8 cellular contexts compared by ENCODE assay signal in the genomic region with DNA sequence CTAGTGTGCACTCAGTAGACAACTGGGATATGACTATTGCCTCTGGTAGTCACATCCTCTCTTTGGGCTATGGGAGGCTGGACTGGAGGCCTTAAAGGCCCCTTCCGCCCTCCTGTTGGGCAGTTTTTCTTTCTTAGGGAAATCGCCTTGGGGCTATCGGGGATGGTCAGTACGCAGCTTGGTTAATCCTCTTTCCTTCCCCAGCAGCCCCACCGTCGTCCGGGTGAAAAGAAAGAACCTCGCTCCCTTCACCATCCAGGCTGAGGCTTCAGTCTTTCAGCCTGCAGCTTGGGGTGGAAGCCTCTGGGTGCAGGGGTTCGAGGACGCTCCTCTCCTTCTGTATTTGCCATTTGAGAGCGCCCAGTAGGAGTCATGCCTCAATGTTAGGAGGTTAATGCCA. TPM values are rescaled to one million over a fixed set of nuclear protein-coding genes. Genes with fewer than 3 reads are reported as not detected.
DNase-seq lines count a peak whose midpoint lies in the region; ATAC-seq and TF ChIP-seq lines count a peak whose summit lies in the region.

No MANE protein-coding gene starts in this region.

- ATAC-seq in HCT116 = no peak
- ATAC-seq in right cardiac atrium = no peak

- H3K27ac Mint-ChIP-seq in activated CD4-positive, alpha-beta memory T cell treated with anti-CD3 and anti-CD28 coated beads for 36 hours = peak overlapping the region; percentile 97

- RAD21 ChIA-PET in HCT116 (lab: Charles Lee; ENCODE audit: low non-redundant PET in 1 of 2, low total read pairs in 2 of 2, uncharacterized antibody in 2 of 2, unreplicated experiment in 2 of 2) = no interaction called here

- no peak for TF ChIP-seq POLR2A in HCT116 (IDR thresholded peaks at IDR 0.05; ENCODE audit: borderline replicate concordance, extremely low read depth, insufficient read depth, insufficient read length)

- H3K4me3 Mint-ChIP-seq in activated CD4-positive, alpha-beta memory T cell treated with anti-CD3 and anti-CD28 coated beads for 36 hours = peak overlapping the region; percentile 88

- H3K4me1 ChIP-seq in HCT116 (ENCODE audit: control insufficient read depth in 1 of 2, insufficient read depth in 2 of 2, low read length in 2 of 2) = peaks cover 16 to 18% of the 10 kb centered on the region in 2 experiments
- peaks cover 12% of the 10 kb centered on the region for H3K4me1 ChIP-seq in right cardiac atrium (ENCODE audit: control insufficient read depth, insufficient read depth, low read length)
- peaks cover 7% of the 10 kb centered on the region for H3K4me1 ChIP-seq in skeletal muscle satellite cell (ENCODE audit: control insufficient read depth, insufficient read depth, low read length)

- no TSS peak for BruUV-seq in HCT116 (replicated peaks; lab: Mats Ljungman, UMichigan)

- H3K27ac ChIP-seq in HCT116 (ENCODE audit: low read depth, low read length) (no peak overlapping the region), right cardiac atrium (ENCODE audit: low read length) (peak overlapping the region; percentile 94)

- no peaks in the 10 kb centered on the region for H3K79me2 ChIP-seq in HCT116 (ENCODE audit: insufficient read depth, low read length)

- WGBS in right cardiac atrium = 63% methylated on average over 11 of the region's 11 CpGs

- no peaks in the 10 kb centered on the region for H3K9me3 ChIP-seq in HCT116 (ENCODE audit: control insufficient read depth in 1 of 2, insufficient read depth in 1 of 2, low read depth in 1 of 2, low read length in 2 of 2)
- H3K9me3 ChIP-seq in right cardiac atrium (ENCODE audit: control insufficient read depth, low read length) = no peaks in the 10 kb centered on the region
- H3K9me3 ChIP-seq in skeletal muscle satellite cell (replicated peaks; ENCODE audit: low read length) = no peaks in the 10 kb centered on the region

- peak overlapping the region; percentile 97 for H3K4me2 ChIP-seq in HCT116 (ENCODE audit: low read length)
- H3K4me2 ChIP-seq in skeletal muscle satellite cell (ENCODE audit: low read length) = peak overlapping the region; percentile 96

- POLR2A ChIA-PET in HCT116 (lab: Charles Lee) = no interaction called here
- POLR2A ChIA-PET in activated CD4-positive, alpha-beta memory T cell treated with anti-CD3 and anti-CD28 coated beads for 36 hours (lab: Charles Lee) = no interaction called here

- CTCF ChIA-PET in HCT116 (lab: Charles Lee) = no interaction called here
- CTCF ChIA-PET in activated CD4-positive, alpha-beta memory T cell treated with anti-CD3 and anti-CD28 coated beads for 36 hours (lab: Charles Lee) = interaction anchor here (0.6 to 1.7 kb wide), 2 partner anchors 46 to 81 kb away, joined by 4 to 8 read pairs; no protein-coding TSS in a partner anchor

- H3K4me3 ChIP-seq in HCT116 (replicated peaks in 1 of 2; ENCODE audit: low read depth in 1 of 2, low read length in 2 of 2) = peak overlapping the region; percentile 77 to 94
- H3K4me3 ChIP-seq in right cardiac atrium (ENCODE audit: low read length) = peak overlapping the region; percentile 80
- H3K4me3 ChIP-seq in skeletal muscle satellite cell (ENCODE audit: low read length) = peak overlapping the region; percentile 97

- no peak for TF ChIP-seq RAD21 in HCT116 (IDR thresholded peaks at IDR 0.05; ENCODE audit: low read depth)

- H3K27me3 ChIP-seq in HCT116 (ENCODE audit: insufficient read depth, low read length) (no peaks in the 10 kb centered on the region), right cardiac atrium (ENCODE audit: control insufficient read depth, insufficient read depth) (no peaks in the 10 kb centered on the region), skeletal muscle satellite cell (ENCODE audit: control insufficient read depth, insufficient read depth, low read length) (no peaks in the 10 kb centered on the region)

- H4K20me1 ChIP-seq in HCT116 (ENCODE audit: insufficient read depth) = no peaks in the 10 kb centered on the region

- H3K4me1 Mint-ChIP-seq in activated CD4-positive, alpha-beta memory T cell treated with anti-CD3 and anti-CD28 coated beads for 36 hours (ENCODE audit: low read depth) = peaks cover 29% of the 10 kb centered on the region

- no peak overlapping the region; the same call in 1 of the 2 replicates for H3K9ac ChIP-seq in HCT116 (ENCODE audit: low read length)
- peak overlapping the region; percentile 78 for H3K9ac ChIP-seq in skeletal muscle satellite cell (ENCODE audit: low read depth, low read length)

- no peaks in the 10 kb centered on the region for H3K27me3 Mint-ChIP-seq in activated CD4-positive, alpha-beta memory T cell treated with anti-CD3 and anti-CD28 coated beads for 36 hours

- H3K9me3 Mint-ChIP-seq in activated CD4-positive, alpha-beta memory T cell treated with anti-CD3 and anti-CD28 coated beads for 36 hours = no peaks in the 10 kb centered on the region

- DNase-seq in HCT116 (ENCODE audit: low read depth, low spot score) (no peak), right cardiac atrium (no peak), HUDEP-2 (lab: John Stamatoyannopoulos, UW; ENCODE audit: unreplicated experiment in 76 of 76) (no peak), G401 (ENCODE audit: low spot score) (no peak), SIG-M5 (lab: John Stamatoyannopoulos, UW) (no peak), NCI-H2029 treated with DMSO at 0.1 percent for 48 hours (lab: John Stamatoyannopoulos, UW) (no peak)
- no peak for DNase-seq in activated CD4-positive, alpha-beta memory T cell treated with anti-CD3 and anti-CD28 coated beads for 36 hours

- no peaks in the 10 kb centered on the region for H3K9me2 ChIP-seq in HCT116 (ENCODE audit: insufficient read depth)

- H3K36me3 Mint-ChIP-seq in activated CD4-positive, alpha-beta memory T cell treated with anti-CD3 and anti-CD28 coated beads for 36 hours = peaks cover 29% of the 10 kb centered on the region

- in situ Hi-C loops in G401 (cut with HindIII; ENCODE audit: low sequenced_read_pairs) = no loop called here

- H2AFZ ChIP-seq in HCT116 (ENCODE audit: low read depth, low read length, poor library complexity, severe bottlenecking) = peak overlapping the region; percentile 82

- no peak for TF ChIP-seq CTCF in HCT116 (IDR thresholded peaks at IDR 0.05 in 2 of 3, conservative IDR thresholded peaks at IDR 0.05 in 1 of 3; ENCODE audit: borderline replicate concordance in 1 of 3, insufficient read depth in 1 of 3, low read depth in 2 of 3, low read length in 2 of 3)

- H3K36me3 ChIP-seq in HCT116 (ENCODE audit: control insufficient read depth in 1 of 2, insufficient read depth in 2 of 2, low read length in 2 of 2) (no peaks in the 10 kb centered on the region), skeletal muscle satellite cell (ENCODE audit: insufficient read depth, low read length) (no peaks in the 10 kb centered on the region)

- intact Hi-C loops in HCT116 (cut with micrococcal nuclease) = loop anchor here (5.0 kb wide), 1 partner anchor 82 kb away; no protein-coding TSS in a partner anchor
- intact Hi-C loops in activated CD4-positive, alpha-beta memory T cell treated with anti-CD3 and anti-CD28 coated beads for 36 hours (cut with micrococcal nuclease) = loop anchor here (2.0 to 10.0 kb wide), 7 partner anchors 58 to 235 kb away; partner anchors contain the start of gene RPL39L
- intact Hi-C loops in right cardiac atrium (cut with DNase I) = loop anchor here in 2 of 4 donors (5.0 to 10.0 kb wide), 5 partner anchors 48 to 175 kb away; no protein-coding TSS in a partner anchor

TF ChIP-seq in HCT116, 20 proteins besides CTCF, POLR2A, EP300 and RAD21 (continues in another document):
- TF ChIP-seq EZH2 (IDR thresholded peaks at IDR 0.05) (no peak), ELF1 (IDR thresholded peaks at IDR 0.05; ENCODE audit: borderline replicate concordance, low read depth) (no peak), CBX3 (IDR thresholded peaks at IDR 0.05; ENCODE audit: low read depth) (no peak), SP1 (IDR thresholded peaks at IDR 0.05; ENCODE audit: low read depth) (no peak), FOSL1 (IDR thresholded peaks at IDR 0.05; ENCODE audit: low read depth) (no peak), TCF7L2 (IDR thresholded peaks at IDR 0.05; ENCODE audit: borderline replicate concordance, extremely low read depth, insufficient read depth, insufficient read length) (no peak), ZBTB33 (IDR thresholded peaks at IDR 0.05; ENCODE audit: extremely low read depth, insufficient replicate concordance, low read length) (no peak), ZFX (IDR thresholded peaks at IDR 0.05) (no peak), JUND (IDR thresholded peaks at IDR 0.05) (no peak), SRF (IDR thresholded peaks at IDR 0.05; ENCODE audit: low read depth) (no peak), CEBPB (IDR thresholded peaks at IDR 0.05; ENCODE audit: low read depth) (no peak), YY1 (IDR thresholded peaks at IDR 0.05; ENCODE audit: extremely low read depth, insufficient replicate concordance, low read depth, low read length) (no peak), ZNF274 (IDR thresholded peaks at IDR 0.05; ENCODE audit: low read depth, low read length) (no peak)
- TF ChIP-seq, protein P1, sequence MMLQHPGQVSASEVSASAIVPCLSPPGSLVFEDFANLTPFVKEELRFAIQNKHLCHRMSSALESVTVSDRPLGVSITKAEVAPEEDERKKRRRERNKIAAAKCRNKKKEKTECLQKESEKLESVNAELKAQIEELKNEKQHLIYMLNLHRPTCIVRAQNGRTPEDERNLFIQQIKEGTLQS (IDR thresholded peaks at IDR 0.05) = no peak

RNA-seq across cellular contexts. Expression of gene ST6GAL1, which starts 0.7 kb away (rescaled TPM):
- total RNA-seq in HCT116 (2021; ENCODE audit: unreplicated experiment) = 15.6 TPM
- polyA plus RNA-seq in HCT116 (2012) = 6.9 and 7.1 TPM in 2 replicates
- 100 to 1,000 TPM in 1 of 2 experiments, 10 to 100 TPM in 1; 99.9 to 113 TPM for total RNA-seq in activated CD4-positive, alpha-beta memory T cell treated with anti-CD3 and anti-CD28 coated beads for 36 hours
- total RNA-seq in right cardiac atrium = 10 to 100 TPM; 63.3 to 69.2 (median 65.7) TPM
- 25.2 TPM for polyA plus RNA-seq in right cardiac atrium
- 0.25 and 0.44 TPM in 2 replicates for total RNA-seq in skeletal muscle satellite cell (2012; rRNA removed)
- total RNA-seq in G401 (2014; rRNA removed; shearing (Covaris generic)) = 3.6 and 11.8 TPM in 2 replicates
